In genomic region chr16:69105501-69106361, GRCh38 we compare ENCODE assay signal across 1 cellular context.
TF ChIP-seq lines count a peak whose summit lies in the region.

Gene HAS3 (plus strand): TSS chr16:69105653. CDS start chr16:69109396, 3,743 bp downstream.

TF ChIP-seq in SK-N-SH treated with all-trans-retinoic acid at 6 μM for 48 hours, 23 proteins besides CTCF, POLR2A, EP300 and RAD21 (continued from another document):
- TF ChIP-seq POU6F1 (CRISPR knock-in tag; IDR thresholded peaks at IDR 0.05; ENCODE audit: borderline replicate concordance, low read depth) (no peak), ZC3H10 (CRISPR knock-in tag; IDR thresholded peaks at IDR 0.05) (no peak), TCF4 (CRISPR knock-in tag; IDR thresholded peaks at IDR 0.05; ENCODE audit: borderline replicate concordance) (no peak), ZNF8 (CRISPR knock-in tag; IDR thresholded peaks at IDR 0.05) (no peak), TOX (CRISPR knock-in tag; IDR thresholded peaks at IDR 0.05; ENCODE audit: borderline replicate concordance) (no peak), SNAI2 (CRISPR knock-in tag; IDR thresholded peaks at IDR 0.05) (no peak), PATZ1 (CRISPR knock-in tag; IDR thresholded peaks at IDR 0.05; ENCODE audit: borderline replicate concordance) (no peak), RARB (CRISPR knock-in tag; IDR thresholded peaks at IDR 0.05) (no peak), OSR1 (CRISPR knock-in tag; IDR thresholded peaks at IDR 0.05) (no peak), PPARA (CRISPR knock-in tag; IDR thresholded peaks at IDR 0.05; ENCODE audit: borderline replicate concordance) (no peak)
TF ChIP-seq in SK-N-SH treated with all-trans-retinoic acid at 6 μM for 48 hours: peak in this region for 0.
